In genomic region chr5:51109786-51110410, GRCh38 we compare ENCODE assay signal across 3 cellular contexts.
TF ChIP-seq lines count a peak whose summit lies in the region.

No MANE protein-coding gene starts in this region.

TF ChIP-seq in HepG2, 621 proteins besides CTCF, POLR2A, EP300 and RAD21:
- TF ChIP-seq ZNF567 (CRISPR knock-in tag; IDR thresholded peaks at IDR 0.05; ENCODE audit: borderline replicate concordance) (no peak), MAFK (conservative IDR thresholded peaks at IDR 0.05 in 1 of 2, IDR thresholded peaks at IDR 0.05 in 1 of 2; ENCODE audit: low read length in 2 of 2) (peak; percentile 80 to 88), MAFF (IDR thresholded peaks at IDR 0.05; ENCODE audit: low read depth, low read length) (peak; percentile 81)

TF ChIP-seq in K562, 482 proteins besides CTCF, POLR2A, EP300 and RAD21:
- TF ChIP-seq MAFK (IDR thresholded peaks at IDR 0.05; ENCODE audit: low read length) = peak; percentile 23; the same call in 1 of the 2 replicates
- TF ChIP-seq PATZ1 (CRISPR knock-in tag; IDR thresholded peaks at IDR 0.05; ENCODE audit: borderline replicate concordance) = no peak
- TF ChIP-seq MAFF (IDR thresholded peaks at IDR 0.05; ENCODE audit: low read length) = peak; percentile 28; the same call in 1 of the 2 replicates
- TF ChIP-seq DPF2 (IDR thresholded peaks at IDR 0.05) = no peak
TF ChIP-seq in K562: peak in this region for 2.

TF ChIP-seq in H1, 55 proteins besides CTCF, POLR2A, EP300 and RAD21:
- no peak for TF ChIP-seq CHD1 (IDR thresholded peaks at IDR 0.05; ENCODE audit: low read depth, low read length)
- TF ChIP-seq BCL11A (IDR thresholded peaks at IDR 0.05; ENCODE audit: low read depth in 2 of 2, low read length in 2 of 2) = no peak
- TF ChIP-seq MAFK (IDR thresholded peaks at IDR 0.05; ENCODE audit: low read depth, low read length) = peak; percentile 45
- no peak for TF ChIP-seq SIRT6 (IDR thresholded peaks at IDR 0.05; ENCODE audit: low read length)
- TF ChIP-seq SP4 (IDR thresholded peaks at IDR 0.05; ENCODE audit: low read length) = no peak
- TF ChIP-seq RFX5 (IDR thresholded peaks at IDR 0.05; ENCODE audit: borderline replicate concordance, low read depth, low read length) = no peak
- TF ChIP-seq BRCA1 (IDR thresholded peaks at IDR 0.05; ENCODE audit: low read depth, low read length) = no peak
